24 cellular contexts compared by ENCODE assay signal in genomic region chr2:178924817-178925216, GRCh38.
A peak's percentile ranks its signal among the peaks of the same experiment; 100 is the strongest.
DNase-seq lines count a peak whose midpoint lies in the region; ATAC-seq, FAIRE-seq and TF ChIP-seq lines count a peak whose summit lies in the region.
"Had no signal": no experiment of that assay in that cellular context is flagged by ENCODE, and none has a peak within 500 bp of the region (broad histone marks: within the 10 kb centered on the region; RNA-seq: fewer than 3 reads in every experiment).

No MANE protein-coding gene starts in this region.

- no peaks in the 10 kb centered on the region for H3K23me2 ChIP-seq in H1 (ENCODE audit: low read depth, low read length)

- no peak overlapping the region for H4K5ac ChIP-seq in H1 (ENCODE audit: insufficient read length, low read depth, low read length)

- H3K79me2 ChIP-seq in H1 (ENCODE audit: control insufficient read depth in 1 of 2, insufficient read depth in 2 of 2, low read length in 2 of 2), result no peaks in the 10 kb centered on the region

- H3K36me3 ChIP-seq in H1 (ENCODE audit: control insufficient read depth in 2 of 4, insufficient read depth in 4 of 4, low read length in 3 of 4) (no peaks in the 10 kb centered on the region), gastrocnemius medialis (no peaks in the 10 kb centered on the region)

- no peak overlapping the region for H2AFZ ChIP-seq in H1 (ENCODE audit: low read length)

- H3K14ac ChIP-seq in H1 (ENCODE audit: insufficient read length), result peak overlapping the region; percentile 10

- H3K9me3 ChIP-seq in H1 (ENCODE audit: insufficient read depth in 2 of 2, low read depth in 1 of 2, low read length in 1 of 2) (no peaks in the 10 kb centered on the region), gastrocnemius medialis (no peaks in the 10 kb centered on the region)

- TF ChIP-seq CTCF in GM10248 (IDR thresholded peaks at IDR 0.05; ENCODE audit: control extremely low read depth, extremely low read depth, low read depth, missing control alignments) (peak; percentile 1), H1 (IDR thresholded peaks at IDR 0.05; ENCODE audit: control extremely low read depth in 1 of 3, insufficient read depth in 1 of 3, low read depth in 1 of 3, low read length in 3 of 3) (no peak), gastrocnemius medialis (IDR thresholded peaks at IDR 0.05 in 4 of 5, conservative IDR thresholded peaks at IDR 0.05 in 1 of 5) (no peak), mesothelial cell of epicardium (IDR thresholded peaks at IDR 0.05; ENCODE audit: unreplicated experiment) (no peak)

- H3K4me1 Mint-ChIP-seq in mesothelial cell of epicardium, result peaks cover 23% of the 10 kb centered on the region

- no peaks in the 10 kb centered on the region for H3K36me3 Mint-ChIP-seq in mesothelial cell of epicardium
- H3K36me3 Mint-ChIP-seq: CD14-positive monocyte had no signal

- no peak overlapping the region for H3K56ac ChIP-seq in H1 (replicated peaks; ENCODE audit: insufficient read length, low read depth, low read length)

- FAIRE-seq in H1 (lab: Jason Lieb, UNC), result no peak
- FAIRE-seq: GM12878, HTR-8/SVneo, RCC 7860 had no signal

- TF ChIP-seq RAD21 in H1 (IDR thresholded peaks at IDR 0.05 in 1 of 2, conservative IDR thresholded peaks at IDR 0.05 in 1 of 2; ENCODE audit: low read depth in 2 of 2, low read length in 2 of 2), result no peak

- H4K20me1 ChIP-seq in H1 (replicated peaks in 1 of 2; ENCODE audit: control insufficient read depth in 1 of 2, insufficient read depth in 2 of 2, low read length in 2 of 2), result no peaks in the 10 kb centered on the region

- no peak overlapping the region for H2BK15ac ChIP-seq in H1 (ENCODE audit: low read length)

- H2BK120ac ChIP-seq in H1 (replicated peaks; ENCODE audit: low read depth, low read length), result no peak overlapping the region

- H3K9me3 Mint-ChIP-seq in mesothelial cell of epicardium, result peaks cover under 1% of the 10 kb centered on the region
- H3K9me3 Mint-ChIP-seq: CD14-positive monocyte, IgD-negative memory B cell had no signal

- H3K27ac ChIP-seq in H1 (ENCODE audit: low read depth, low read length) (no peak overlapping the region), gastrocnemius medialis (no peak overlapping the region)

- POLR2A ChIA-PET in GM10248 (lab: Yijun Ruan, JAX), result no interaction called here
- POLR2A ChIA-PET in H1 (lab: Charles Lee; ENCODE audit: partially characterized antibody), result no interaction called here

- no peak overlapping the region for H3K4me2 ChIP-seq in H1 (ENCODE audit: insufficient read depth in 1 of 2, low read depth in 2 of 2, low read length in 2 of 2)

- H3K9ac ChIP-seq in H1 (replicated peaks in 1 of 4; ENCODE audit: extremely low read depth in 1 of 4, low read depth in 3 of 4, low read length in 3 of 4), result no peak overlapping the region

- DNase-seq in GM10248 (ENCODE audit: extremely low spot score), result no peak
- peak; percentile 14 for DNase-seq in HT1080 (ENCODE audit: low read depth)
- no peak for DNase-seq in H1 (ENCODE audit: low read depth in 1 of 2, low spot score in 2 of 2)
- DNase-seq in gastrocnemius medialis, result no peak
- no peak for DNase-seq in T-helper 1 cell
- DNase-seq in mesothelial cell of epicardium (ENCODE audit: low spot score in 2 of 2, unreplicated experiment in 2 of 2), result no peak
- DNase-seq: ACHN, AML-193, DMS 273 treated with DMSO at 0.1 percent for 48 hours, GF-D8, Karpas-422, MM.1S, NCI-H1092 treated with DMSO at 0.1 percent for 48 hours, NCI-H1694, NCI-H2081 treated with DMSO at 0.1 percent for 48 hours, NCI-H446 treated with DMSO at 0.1 percent for 48 hours, Right ventricle myocardium superior, SW 1271 had no signal

- CTCF ChIA-PET in GM10248 (lab: Yijun Ruan, JAX) (interaction anchor here (1.3 kb wide), 1 partner anchor 10 kb away, joined by 3 read pairs; no protein-coding TSS in a partner anchor), H1 (lab: Charles Lee; ENCODE audit: partially characterized antibody) (no interaction called here)

- H4K91ac ChIP-seq in H1 (replicated peaks; ENCODE audit: insufficient read length, low read length), result no peak overlapping the region

- peak; percentile 50 to 53 for ATAC-seq in gastrocnemius medialis
- no peak for ATAC-seq in HG02623 (IDR thresholded peaks at IDR 0.05; ENCODE audit: unreplicated experiment)
- ATAC-seq: GM12878 had no signal

- no peaks in the 10 kb centered on the region for H3K4me1 ChIP-seq in H1 (replicated peaks in 1 of 4; ENCODE audit: control insufficient read depth in 3 of 4, insufficient read depth in 4 of 4, low read length in 3 of 4)
- H3K4me1 ChIP-seq in gastrocnemius medialis, result peaks cover 0 to 8% of the 10 kb centered on the region in 2 donors

- H4K8ac ChIP-seq in H1 (ENCODE audit: extremely low read depth, insufficient read depth, low read length), result no peak overlapping the region

- no peak overlapping the region for H2BK12ac ChIP-seq in H1 (ENCODE audit: low read depth, low read length)

- H3K4me3 ChIP-seq in H1 (ENCODE audit: extremely low read depth in 1 of 4, insufficient read depth in 2 of 4, low read depth in 3 of 4, low read length in 4 of 4) (no peak overlapping the region), gastrocnemius medialis (no peak overlapping the region)
- H3K4me3 ChIP-seq: GM12878 had no signal

- H3K27me3 ChIP-seq in H1 (replicated peaks in 1 of 4; ENCODE audit: control insufficient read depth in 3 of 4, extremely low read depth in 1 of 4, insufficient read depth in 3 of 4, low read length in 3 of 4) (no peaks in the 10 kb centered on the region), gastrocnemius medialis (no peaks in the 10 kb centered on the region)

- TF ChIP-seq POLR2A in H1 (IDR thresholded peaks at IDR 0.05; ENCODE audit: control extremely low read depth in 1 of 2, low read depth in 2 of 2, low read length in 2 of 2) (no peak), gastrocnemius medialis (IDR thresholded peaks at IDR 0.05) (no peak)

- H2BK5ac ChIP-seq in H1 (ENCODE audit: low read depth, low read length), result no peak overlapping the region

- H3K4me3 Mint-ChIP-seq in mesothelial cell of epicardium, result no peak overlapping the region
- H3K4me3 Mint-ChIP-seq: CD14-positive monocyte had no signal

- H3K27me3 Mint-ChIP-seq in mesothelial cell of epicardium (ENCODE audit: low read depth), result peaks cover 3% of the 10 kb centered on the region
- H3K27me3 Mint-ChIP-seq: IgD-negative memory B cell had no signal

- H2AK5ac ChIP-seq in H1 (ENCODE audit: low read depth, low read length), result no peak overlapping the region

- 80% methylated on average over 1 of the region's 1 CpG; no CpG with 5 or more reads in 1 of the 2 experiments for WGBS in H1 (ENCODE audit: extremely low coverage in 1 of 2, insufficient coverage in 1 of 2, insufficient read length in 1 of 2, insufficient replicate concordance in 2 of 2, low coverage in 1 of 2, low lambda C conversion rate in 2 of 2, missing lambda C conversion rate in 1 of 2), 2 experiments

- H3K23ac ChIP-seq in H1 (ENCODE audit: insufficient read length), result no peak overlapping the region

- H3K27ac Mint-ChIP-seq in mesothelial cell of epicardium, result no peak overlapping the region
- H3K27ac Mint-ChIP-seq: CD14-positive monocyte, IgD-negative memory B cell had no signal

- no peak for TF ChIP-seq EP300 in H1 (IDR thresholded peaks at IDR 0.05; ENCODE audit: borderline replicate concordance in 1 of 2, low read depth in 2 of 2, low read length in 2 of 2)

- no peak overlapping the region for H2BK20ac ChIP-seq in H1 (ENCODE audit: low read length)

- no peaks in the 10 kb centered on the region for H3K79me1 ChIP-seq in H1 (ENCODE audit: low read depth, low read length)

- no peak overlapping the region for H3K4ac ChIP-seq in H1 (replicated peaks; ENCODE audit: insufficient read length, low read depth, low read length)

- no peak overlapping the region for H3K18ac ChIP-seq in H1 (ENCODE audit: extremely low read depth, low read length)

- intact Hi-C loops in gastrocnemius medialis (cut with DNase I; ENCODE audit: low total_unique reads), result no loop called here

- in situ Hi-C loops in gastrocnemius medialis (cut with MboI; ENCODE audit: low sequenced_read_pairs in 4 of 4), result no loop called here

TF ChIP-seq in H1, 55 proteins besides CTCF, POLR2A, EP300 and RAD21:
- no peak for TF ChIP-seq CBX5 (IDR thresholded peaks at IDR 0.05; ENCODE audit: low read depth, low read length)
- no peak for TF ChIP-seq RFX5 (IDR thresholded peaks at IDR 0.05; ENCODE audit: borderline replicate concordance, low read depth, low read length)
- no peak for TF ChIP-seq SIRT6 (IDR thresholded peaks at IDR 0.05; ENCODE audit: low read length)
- TF ChIP-seq E2F6 (IDR thresholded peaks at IDR 0.05), result no peak
- no peak for TF ChIP-seq JUND (IDR thresholded peaks at IDR 0.05; ENCODE audit: low read length)
- no peak for TF ChIP-seq HDAC6 (IDR thresholded peaks at IDR 0.05; ENCODE audit: low read depth, low read length)
- no peak for TF ChIP-seq KDM1A (IDR thresholded peaks at IDR 0.05; ENCODE audit: borderline replicate concordance, low read length)
